Comparison of ENCODE assay signal across 8 cellular contexts in the genomic region with DNA sequence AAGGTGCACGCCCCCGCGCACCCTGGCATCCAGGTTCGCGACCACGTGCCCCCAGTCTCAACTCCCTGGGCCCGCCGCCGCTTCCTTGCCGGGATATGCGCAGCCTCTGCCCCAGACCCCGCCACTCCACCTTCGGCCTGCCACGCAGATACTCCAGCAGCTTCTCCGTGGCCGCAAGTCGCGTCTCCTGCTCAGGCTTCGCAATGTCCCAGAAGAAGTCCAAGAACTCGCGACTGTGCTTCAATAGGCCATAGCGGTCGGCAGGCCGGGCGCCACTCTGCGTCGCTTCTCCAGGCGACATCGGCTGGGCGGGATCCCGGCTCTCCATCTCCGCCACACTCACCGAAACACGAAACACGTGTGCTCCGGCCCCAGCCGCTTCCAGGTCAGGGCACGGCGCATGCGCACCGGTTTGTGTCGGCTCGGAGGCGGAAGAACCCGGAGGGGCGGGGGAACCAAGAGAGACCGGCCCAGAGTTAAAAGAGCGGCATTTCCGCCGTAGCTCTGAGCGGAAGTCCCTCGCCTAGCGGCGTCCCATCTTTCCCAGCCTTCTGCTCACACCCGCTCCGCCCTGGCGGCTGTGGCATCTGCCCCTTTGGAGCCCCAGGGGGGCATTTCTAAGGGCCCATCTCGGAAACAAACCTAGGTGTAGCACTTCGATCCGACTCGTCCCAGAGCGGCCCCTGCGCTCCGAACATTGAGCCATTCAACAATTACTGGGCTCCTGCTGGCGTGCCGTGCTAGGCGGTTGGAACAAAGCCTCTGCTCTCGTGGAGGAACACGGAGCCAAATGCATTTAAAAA. TPM values are rescaled to one million over a fixed set of nuclear protein-coding genes. Genes with fewer than 3 reads are reported as not detected.
A peak's percentile ranks its signal among the peaks of the same experiment; 100 is the strongest.
DNase-seq lines count a peak whose midpoint lies in the region; ATAC-seq and TF ChIP-seq lines count a peak whose summit lies in the region.

A gene with protein sequence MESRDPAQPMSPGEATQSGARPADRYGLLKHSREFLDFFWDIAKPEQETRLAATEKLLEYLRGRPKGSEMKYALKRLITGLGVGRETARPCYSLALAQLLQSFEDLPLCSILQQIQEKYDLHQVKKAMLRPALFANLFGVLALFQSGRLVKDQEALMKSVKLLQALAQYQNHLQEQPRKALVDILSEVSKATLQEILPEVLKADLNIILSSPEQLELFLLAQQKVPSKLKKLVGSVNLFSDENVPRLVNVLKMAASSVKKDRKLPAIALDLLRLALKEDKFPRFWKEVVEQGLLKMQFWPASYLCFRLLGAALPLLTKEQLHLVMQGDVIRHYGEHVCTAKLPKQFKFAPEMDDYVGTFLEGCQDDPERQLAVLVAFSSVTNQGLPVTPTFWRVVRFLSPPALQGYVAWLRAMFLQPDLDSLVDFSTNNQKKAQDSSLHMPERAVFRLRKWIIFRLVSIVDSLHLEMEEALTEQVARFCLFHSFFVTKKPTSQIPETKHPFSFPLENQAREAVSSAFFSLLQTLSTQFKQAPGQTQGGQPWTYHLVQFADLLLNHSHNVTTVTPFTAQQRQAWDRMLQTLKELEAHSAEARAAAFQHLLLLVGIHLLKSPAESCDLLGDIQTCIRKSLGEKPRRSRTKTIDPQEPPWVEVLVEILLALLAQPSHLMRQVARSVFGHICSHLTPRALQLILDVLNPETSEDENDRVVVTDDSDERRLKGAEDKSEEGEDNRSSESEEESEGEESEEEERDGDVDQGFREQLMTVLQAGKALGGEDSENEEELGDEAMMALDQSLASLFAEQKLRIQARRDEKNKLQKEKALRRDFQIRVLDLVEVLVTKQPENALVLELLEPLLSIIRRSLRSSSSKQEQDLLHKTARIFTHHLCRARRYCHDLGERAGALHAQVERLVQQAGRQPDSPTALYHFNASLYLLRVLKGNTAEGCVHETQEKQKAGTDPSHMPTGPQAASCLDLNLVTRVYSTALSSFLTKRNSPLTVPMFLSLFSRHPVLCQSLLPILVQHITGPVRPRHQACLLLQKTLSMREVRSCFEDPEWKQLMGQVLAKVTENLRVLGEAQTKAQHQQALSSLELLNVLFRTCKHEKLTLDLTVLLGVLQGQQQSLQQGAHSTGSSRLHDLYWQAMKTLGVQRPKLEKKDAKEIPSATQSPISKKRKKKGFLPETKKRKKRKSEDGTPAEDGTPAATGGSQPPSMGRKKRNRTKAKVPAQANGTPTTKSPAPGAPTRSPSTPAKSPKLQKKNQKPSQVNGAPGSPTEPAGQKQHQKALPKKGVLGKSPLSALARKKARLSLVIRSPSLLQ (N-terminal part only) (minus strand): TSS at position 388 of the 803 bp plus-strand sequence. CDS start 60 bp downstream, at position 328.

- no peak; the same call in 1 of the 2 replicates for TF ChIP-seq CTCF in C4-2B (conservative IDR thresholded peaks at IDR 0.05)
- peak in 1 of 2 donors; percentile 24 for TF ChIP-seq CTCF in left lung (IDR thresholded peaks at IDR 0.05)

- H3K4me3 ChIP-seq in left lung = peak within 1 kb of the TSS; percentile 93 to 98

- peaks cover 13 to 25% of the 10 kb centered on the region in 2 donors for H3K4me1 ChIP-seq in left lung

- peak; percentile 94 for DNase-seq in NCI-H748 treated with DMSO at 0.1 percent for 48 hours (lab: John Stamatoyannopoulos, UW)
- DNase-seq in activated CD4-positive, alpha-beta T cell treated with anti-CD3 and anti-CD28 coated beads, Interleukin-2, amount 50 U/mL, for 24 hours (ENCODE audit: low read depth in 1 of 2, low spot score in 1 of 2) = peak; percentile 94 to 96
- DNase-seq in dermis blood vessel endothelial cell = peak; percentile 97
- peak; percentile 98 to 100 for DNase-seq in left lung
- DNase-seq in stimulated activated CD4-positive, alpha-beta T cell treated with anti-CD3 and anti-CD28 coated beads, Interleukin-2, amount 100 ng/mL, for 48 hours = peak; percentile 97

- H3K27me3 ChIP-seq in left lung = no peaks in the 10 kb centered on the region

- peak within 1 kb of the TSS; percentile 87 for H3K27ac ChIP-seq in C4-2B
- peak within 1 kb of the TSS; percentile 78 to 92 for H3K27ac ChIP-seq in left lung

- ATAC-seq in GM19328 (IDR thresholded peaks at IDR 0.05; ENCODE audit: unreplicated experiment) (peak; percentile 77), HG03521 (IDR thresholded peaks at IDR 0.05; ENCODE audit: unreplicated experiment) (peak; percentile 85), left lung (peak; percentile 93)

- no peaks in the 10 kb centered on the region for H3K9me3 ChIP-seq in left lung

- intact Hi-C loops in left lung (cut with DNase I) = no loop called here

- peaks cover 0 to 38% of the 10 kb centered on the region in 2 donors for H3K36me3 ChIP-seq in left lung

RNA-seq across cellular contexts. Expression of the gene that starts here (rescaled TPM):
- total RNA-seq in dermis blood vessel endothelial cell (32.2 and 52.0 TPM in 2 replicates), left lung (10 to 100 TPM; 34.7 to 53.8 TPM)

Comparison
In these comparisons a context has a peak if more than half of its experiments do, and no peak if none do; other contexts are left out.
1. Peak in every context shown above with its lines: DNase-seq, ATAC-seq, H3K4me3 ChIP-seq and H3K27ac ChIP-seq.